In genomic region chr4:80115368-80116181, GRCh38 we compare ENCODE assay signal across 19 cellular contexts. TPM values are rescaled to one million over a fixed set of nuclear protein-coding genes. Genes with fewer than 3 reads are reported as not detected.
DNase-seq lines count a peak whose midpoint lies in the region; ATAC-seq, FAIRE-seq and TF ChIP-seq lines count a peak whose summit lies in the region.
"Had no signal": no experiment of that assay in that cellular context is flagged by ENCODE, and none has a peak within 500 bp of the region (broad histone marks: within the 10 kb centered on the region; RNA-seq: fewer than 3 reads in every experiment).

No MANE protein-coding gene starts in this region.

- no peak overlapping the region for H3K4me3 ChIP-seq in AG10803 (ENCODE audit: low read length)
- H3K4me3 ChIP-seq in astrocyte (ENCODE audit: insufficient read depth, low read depth, low read length) = no peak overlapping the region
- no peak overlapping the region for H3K4me3 ChIP-seq in PC-3 (ENCODE audit: low read length)
- no peak overlapping the region for H3K4me3 ChIP-seq in CD4-positive, alpha-beta memory T cell (ENCODE audit: low read length in 2 of 2)

- peak; percentile 46 for DNase-seq in AG10803 (ENCODE audit: low read depth)
- peak; percentile 68 for DNase-seq in HS-27A (ENCODE audit: low read depth)
- peak; percentile 33 for DNase-seq in astrocyte (ENCODE audit: low read depth)
- peak; percentile 97 for DNase-seq in myocyte (ENCODE audit: low read depth)
- DNase-seq in PC-3 = no peak
- DNase-seq in activated CD4-positive, alpha-beta T cell treated with anti-CD3 and anti-CD28 coated beads, Interleukin-2, amount 50 U/mL, for 48 hours = no peak
- DNase-seq in activated CD4-positive, alpha-beta T cell treated with anti-CD3 and anti-CD28 coated beads for 1 hour = no peak
- no peak for DNase-seq in CD4-positive, alpha-beta memory T cell
- DNase-seq: BE2C; CD8-positive, alpha-beta T cell; DMS79 treated with DMSO at 0.1 percent for 48 hours; Karpas-422; NCI-H187 treated with DMSO at 0.1 percent for 48 hours; NCI-H2171 treated with DMSO at 0.1 percent for 48 hours; NCI-H510A treated with DMSO at 0.1 percent for 48 hours; SHP77 treated with DMSO at 0.1 percent for 48 hours had no signal

- BruUV-seq in PC-3 (replicated peaks; lab: Mats Ljungman, UMichigan) = no TSS peak

- H3K27ac ChIP-seq in astrocyte (ENCODE audit: low read depth, low read length) (no peak overlapping the region), PC-3 (ENCODE audit: low read length) (no peak overlapping the region)
- H3K27ac ChIP-seq in CD4-positive, alpha-beta memory T cell (ENCODE audit: low read depth, low read length) = no peak overlapping the region

- H2AFZ ChIP-seq in astrocyte (ENCODE audit: low read depth, low read length) (no peak overlapping the region), PC-3 (ENCODE audit: low read length) (no peak overlapping the region)

- intact Hi-C loops in PC-3 (cut with micrococcal nuclease) = no loop called here
- intact Hi-C loops in CD4-positive, alpha-beta memory T cell (cut with micrococcal nuclease) = no loop called here

- peaks cover 10% of the 10 kb centered on the region for H3K9me3 Mint-ChIP-seq in astrocyte (ENCODE audit: unreplicated experiment)
- H3K9me3 Mint-ChIP-seq in CD4-positive, alpha-beta memory T cell = peaks cover 0 to 14% (median 8%) of the 10 kb centered on the region in 8 donors

- H3K27me3 ChIP-seq in astrocyte (ENCODE audit: insufficient read depth, low read length) = no peaks in the 10 kb centered on the region
- H3K27me3 ChIP-seq in PC-3 (ENCODE audit: low read length) = no peaks in the 10 kb centered on the region
- no peaks in the 10 kb centered on the region for H3K27me3 ChIP-seq in CD4-positive, alpha-beta memory T cell (ENCODE audit: insufficient read depth, low read length)
- H3K27me3 ChIP-seq: BE2C had no signal

- no peaks in the 10 kb centered on the region for H3K4me1 Mint-ChIP-seq in astrocyte (ENCODE audit: low read depth, unreplicated experiment)
- no peaks in the 10 kb centered on the region for H3K4me1 Mint-ChIP-seq in CD4-positive, alpha-beta memory T cell

- POLR2A ChIA-PET in PC-3 (lab: Charles Lee; ENCODE audit: unreplicated experiment) = no interaction called here
- POLR2A ChIA-PET in CD4-positive, alpha-beta memory T cell (lab: Charles Lee; ENCODE audit: partially characterized antibody) = interaction anchor here (1.1 to 2.2 kb wide), 2 partner anchors 10 kb away, joined by 3 to 6 read pairs; no protein-coding TSS in a partner anchor

- CTCF ChIA-PET in PC-3 (lab: Charles Lee) = no interaction called here
- CTCF ChIA-PET in CD4-positive, alpha-beta memory T cell (lab: Charles Lee; ENCODE audit: partially characterized antibody) = interaction anchor here (4.0 kb wide), 1 partner anchor 10 kb away, joined by 14 read pairs; no protein-coding TSS in a partner anchor

- no peak for TF ChIP-seq CTCF in AG10803 (conservative IDR thresholded peaks at IDR 0.05; ENCODE audit: low read length)
- TF ChIP-seq CTCF in astrocyte (IDR thresholded peaks at IDR 0.05; ENCODE audit: insufficient read depth, low read depth, low read length) = no peak
- no peak for TF ChIP-seq CTCF in PC-3 (conservative IDR thresholded peaks at IDR 0.05; ENCODE audit: low read depth, low read length)

- no peaks in the 10 kb centered on the region for H3K36me3 ChIP-seq in astrocyte (ENCODE audit: insufficient read depth, low read length)
- H3K36me3 ChIP-seq in PC-3 (ENCODE audit: low read depth, low read length) = no peaks in the 10 kb centered on the region
- H3K36me3 ChIP-seq in CD4-positive, alpha-beta memory T cell (ENCODE audit: insufficient read depth, low read length) = no peaks in the 10 kb centered on the region
- H3K36me3 ChIP-seq: BE2C had no signal

- H4K20me1 ChIP-seq in astrocyte (ENCODE audit: insufficient read depth, low read length) (no peaks in the 10 kb centered on the region), PC-3 (ENCODE audit: low read length) (no peaks in the 10 kb centered on the region)

- H3K9ac ChIP-seq in astrocyte (ENCODE audit: low read length) (no peak overlapping the region), PC-3 (ENCODE audit: low read length) (no peak overlapping the region)

- H3K4me3 Mint-ChIP-seq in astrocyte (ENCODE audit: unreplicated experiment) = no peak overlapping the region
- H3K4me3 Mint-ChIP-seq in CD4-positive, alpha-beta memory T cell = no peak overlapping the region
- H3K4me3 Mint-ChIP-seq: CD8-positive, alpha-beta T cell had no signal

- H3F3A ChIP-seq in PC-3 (ENCODE audit: low read length, unreplicated experiment) = no peaks in the 10 kb centered on the region

- no peak for FAIRE-seq in astrocyte (lab: Jason Lieb, UNC)
- FAIRE-seq: D721Med, HepG2, RCC 7860 had no signal

- peak overlapping the region; percentile 31 for H3K27ac Mint-ChIP-seq in astrocyte (ENCODE audit: unreplicated experiment)
- H3K27ac Mint-ChIP-seq in CD4-positive, alpha-beta memory T cell = no peak overlapping the region
- H3K27ac Mint-ChIP-seq: CD8-positive, alpha-beta T cell had no signal

- H3K27me3 Mint-ChIP-seq in astrocyte (ENCODE audit: low read depth, unreplicated experiment) = peaks cover 1% of the 10 kb centered on the region
- no peaks in the 10 kb centered on the region for H3K27me3 Mint-ChIP-seq in CD4-positive, alpha-beta memory T cell

- H3K36me3 Mint-ChIP-seq in astrocyte (ENCODE audit: low read depth, unreplicated experiment) = no peaks in the 10 kb centered on the region
- H3K36me3 Mint-ChIP-seq in CD4-positive, alpha-beta memory T cell = peaks cover 0 to 7% of the 10 kb centered on the region in 2 donors
- H3K36me3 Mint-ChIP-seq: CD8-positive, alpha-beta T cell had no signal

- H3K4me2 ChIP-seq in astrocyte (ENCODE audit: low read length) (peak overlapping the region; percentile 16), PC-3 (ENCODE audit: low read length) (no peak overlapping the region)

- H3K9me2 ChIP-seq in PC-3 (replicated peaks; ENCODE audit: low read length) = no peaks in the 10 kb centered on the region

- H3K4me1 ChIP-seq in astrocyte (ENCODE audit: insufficient read depth, low read length) (no peaks in the 10 kb centered on the region), PC-3 (ENCODE audit: insufficient read depth, low read length) (no peaks in the 10 kb centered on the region)
- H3K4me1 ChIP-seq in CD4-positive, alpha-beta memory T cell (ENCODE audit: insufficient read depth, low read length) = no peaks in the 10 kb centered on the region
- H3K4me1 ChIP-seq: BE2C had no signal

- no peaks in the 10 kb centered on the region for H3K9me3 ChIP-seq in astrocyte (ENCODE audit: insufficient read depth, low read depth, low read length)
- H3K9me3 ChIP-seq in PC-3 (ENCODE audit: low read length) = no peaks in the 10 kb centered on the region
- H3K9me3 ChIP-seq in CD4-positive, alpha-beta memory T cell (ENCODE audit: control insufficient read depth in 1 of 2, low read length in 2 of 2) = no peaks in the 10 kb centered on the region
- H3K9me3 ChIP-seq: BE2C had no signal

- no peak for ATAC-seq in PC-3
- ATAC-seq: CD8-positive, alpha-beta T cell; HepG2 had no signal

- H3K79me2 ChIP-seq in astrocyte (ENCODE audit: insufficient read depth, low read length) (no peaks in the 10 kb centered on the region), PC-3 (ENCODE audit: low read length) (no peaks in the 10 kb centered on the region)

RNA-seq across cellular contexts. Expression of gene ANTXR2, which starts 42.5 kb away (rescaled TPM):
- 29.8 and 34.7 TPM in 2 replicates for total RNA-seq in astrocyte
- total RNA-seq in myocyte = 155 and 187 TPM in 2 replicates
- 114 TPM for polyA plus RNA-seq in myocyte (2012)
- 43.9 and 56.3 TPM in 2 replicates for total RNA-seq in PC-3 (2014; rRNA removed)
- 10 to 100 TPM; 90.1 to 91.6 TPM for total RNA-seq in CD4-positive, alpha-beta memory T cell
- polyA plus RNA-seq in CD4-positive, alpha-beta memory T cell = 10 to 100 TPM; 88.1 to 91.2 TPM

Comparison
In these comparisons a context has a peak if more than half of its experiments do, and no peak if none do; other contexts are left out.
1. DNase-seq: peak in AG10803 (single experiment), HS-27A (single experiment), astrocyte (single experiment) and myocyte (single experiment); none in PC-3 (single experiment), activated CD4-positive, alpha-beta T cell treated with anti-CD3 and anti-CD28 coated beads, Interleukin-2, amount 50 U/mL, for 48 hours (0 of 2), activated CD4-positive, alpha-beta T cell treated with anti-CD3 and anti-CD28 coated beads for 1 hour (single experiment) and CD4-positive, alpha-beta memory T cell (0 of 5).